16 cellular contexts compared by ENCODE assay signal in the genomic region with DNA sequence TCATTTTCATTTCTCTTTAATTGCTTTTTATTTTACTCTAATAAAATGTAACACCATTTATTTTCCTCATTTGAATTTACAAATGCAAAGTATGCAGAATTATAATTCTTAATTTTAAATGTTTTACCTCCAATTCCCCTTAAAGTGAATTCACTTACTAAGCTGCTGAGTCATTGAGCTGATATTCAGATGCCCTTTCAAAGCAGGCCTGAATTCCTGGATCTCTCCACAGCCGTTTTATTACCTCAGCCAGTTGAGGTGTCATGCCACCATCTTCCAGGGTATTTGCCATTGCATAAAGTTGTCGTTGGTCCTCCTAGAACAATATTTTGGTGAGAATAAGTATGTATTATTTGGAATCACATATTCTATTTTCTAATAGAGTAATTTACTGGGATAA. TPM values are rescaled to one million over a fixed set of nuclear protein-coding genes. Genes with fewer than 3 reads are reported as not detected.
DNase-seq lines count a peak whose midpoint lies in the region; ATAC-seq and TF ChIP-seq lines count a peak whose summit lies in the region.
"Had no signal": no experiment of that assay in that cellular context is flagged by ENCODE, and none has a peak within 500 bp of the region (broad histone marks: within the 10 kb centered on the region; RNA-seq: fewer than 3 reads in every experiment).

No MANE protein-coding gene starts in this region.

- ATAC-seq in Right ventricle myocardium superior (ENCODE audit: poor library complexity): peak; percentile 48
- ATAC-seq in GM18511 (IDR thresholded peaks at IDR 0.05; ENCODE audit: unreplicated experiment): no peak
- ATAC-seq in right lobe of liver: no peak
- ATAC-seq: lower lobe of right lung had no signal

- no peak overlapping the region for H3K27ac ChIP-seq in right atrium auricular region
- H3K27ac ChIP-seq in right lobe of liver: no peak overlapping the region
- H3K27ac ChIP-seq: lower lobe of right lung, neutrophil, tibial artery had no signal

- H3K4me1 ChIP-seq in right atrium auricular region: peaks cover 0 to 35% of the 10 kb centered on the region in 2 donors
- H3K4me1 ChIP-seq in right lobe of liver: no peaks in the 10 kb centered on the region
- H3K4me1 ChIP-seq: lower lobe of right lung, tibial artery had no signal

- H3K4me3 ChIP-seq in right atrium auricular region (no peak overlapping the region), fibroblast of pulmonary artery (replicated peaks; ENCODE audit: low read depth, low read length) (no peak overlapping the region), right lobe of liver (no peak overlapping the region)
- H3K4me3 ChIP-seq: lower lobe of right lung, tibial artery had no signal

- TF ChIP-seq POLR2A in right lobe of liver (IDR thresholded peaks at IDR 0.05): no peak

- TF ChIP-seq CTCF in right atrium auricular region (IDR thresholded peaks at IDR 0.05) (no peak), fibroblast of pulmonary artery (IDR thresholded peaks at IDR 0.05; ENCODE audit: low read length, missing control alignments) (no peak), right lobe of liver (IDR thresholded peaks at IDR 0.05) (no peak)

- intact Hi-C loops in Right ventricle myocardium superior (cut with DNase I): no loop called here
- intact Hi-C loops in right lobe of liver (cut with DNase I): no loop called here

- H3K9me3 ChIP-seq in right atrium auricular region: no peaks in the 10 kb centered on the region
- no peaks in the 10 kb centered on the region for H3K9me3 ChIP-seq in right lobe of liver
- H3K9me3 ChIP-seq: lower lobe of right lung, neutrophil, tibial artery had no signal

- H3K27me3 ChIP-seq in right atrium auricular region (no peaks in the 10 kb centered on the region), right lobe of liver (no peaks in the 10 kb centered on the region)
- H3K27me3 ChIP-seq: neutrophil, tibial artery had no signal

- H3K36me3 ChIP-seq in right atrium auricular region (no peaks in the 10 kb centered on the region), right lobe of liver (no peaks in the 10 kb centered on the region)
- H3K36me3 ChIP-seq: lower lobe of right lung, neutrophil, tibial artery had no signal

- DNase-seq in Right ventricle myocardium superior: no peak
- DNase-seq in right atrium auricular region (ENCODE audit: low spot score): no peak
- peak; percentile 74 for DNase-seq in RPMI7951 (ENCODE audit: low read depth)
- peak; percentile 64 for DNase-seq in fibroblast of pulmonary artery (ENCODE audit: low read depth)
- DNase-seq in NOMO-1 treated with DMSO at 0.1 percent for 48 hours (lab: John Stamatoyannopoulos, UW; ENCODE audit: unreplicated experiment): no peak
- no peak for DNase-seq in SK-N-DZ (ENCODE audit: low spot score)
- DNase-seq in right lobe of liver: no peak
- DNase-seq: activated naive CD4-positive, alpha-beta T cell treated with anti-CD3 and anti-CD28 coated beads, Interleukin-2, amount 10 ng/mL, durations not matched to agents 7 days and 5 days; GF-D8; head of caudate nucleus; lower lobe of right lung; tibial artery had no signal

- WGBS in right lobe of liver (ENCODE audit: insufficient coverage, low coverage, low lambda C conversion rate, missing lambda C conversion rate): 54% methylated on average over 2 of the region's 2 CpGs

RNA-seq across cellular contexts. Expression of a gene that starts 33.2 kb away (rescaled TPM):
- total RNA-seq in Right ventricle myocardium superior: not detected
- not detected for total RNA-seq in right atrium auricular region
- total RNA-seq in RPMI7951 (2014; rRNA removed; shearing (Covaris generic)): not detected in 2 replicates
- not detected in 2 replicates for polyA plus RNA-seq in SK-N-DZ (2014; cell fraction: cytosol; rRNA removed)
- not detected in 2 replicates for polyA plus RNA-seq in SK-N-DZ (2014; cell fraction: nucleus; rRNA removed)
- not detected for total RNA-seq in right lobe of liver
- total RNA-seq: activated CD8-positive, alpha-beta memory T cell treated with anti-CD3 and anti-CD28 coated beads for 36 hours; lower lobe of right lung had no signal
- polyA plus RNA-seq: AG04450 had no signal

Comparison
In these comparisons a context has a peak if more than half of its experiments do, and no peak if none do; other contexts are left out.
1. DNase-seq: peak in RPMI7951 (single experiment) and fibroblast of pulmonary artery (single experiment); none in Right ventricle myocardium superior (single experiment), right atrium auricular region (single experiment), NOMO-1 treated with DMSO at 0.1 percent for 48 hours (single experiment), SK-N-DZ (single experiment) and right lobe of liver (0 of 3).